In the genomic region with DNA sequence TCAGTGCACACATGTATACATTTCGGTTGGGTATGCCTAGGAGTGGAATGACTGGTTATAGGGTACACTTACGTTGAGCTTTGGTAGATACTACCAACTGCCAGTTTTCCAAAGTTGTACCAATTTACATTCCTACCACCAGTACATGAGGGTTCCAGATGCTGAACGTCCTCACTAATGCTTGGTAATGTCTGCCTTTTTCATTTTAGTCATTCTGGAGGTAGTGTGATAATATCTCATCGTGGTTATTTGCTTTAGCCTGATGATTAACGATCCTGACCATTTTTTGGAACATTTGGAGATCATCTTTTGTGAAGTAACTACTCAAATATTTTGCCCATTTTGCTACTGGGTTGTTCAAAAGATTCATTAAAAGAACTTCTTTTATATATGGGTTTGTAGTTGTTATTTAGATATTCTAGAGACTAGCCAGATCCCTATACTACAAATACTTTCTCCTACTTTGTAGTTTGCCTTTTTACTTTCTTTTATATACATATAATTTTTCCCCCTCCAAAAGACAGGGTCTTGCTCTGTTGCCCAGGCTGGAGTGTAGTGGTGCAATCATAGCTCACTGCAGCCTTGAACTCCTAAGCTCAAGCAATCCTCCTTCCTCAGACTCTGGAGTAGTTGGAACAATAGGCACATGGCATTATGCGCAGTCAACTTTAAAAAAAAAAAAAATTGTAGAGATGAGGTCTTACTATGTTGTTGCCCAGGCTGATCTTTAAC, we compare ENCODE assay signal across 1 cellular context.
TF ChIP-seq lines count a peak whose summit lies in the region.

No MANE protein-coding gene starts in this region.

TF ChIP-seq in SK-N-SH treated with all-trans-retinoic acid at 6 μM for 48 hours, 23 proteins besides CTCF, POLR2A, EP300 and RAD21 (continued from another document):
- TF ChIP-seq TCF4 (CRISPR knock-in tag; IDR thresholded peaks at IDR 0.05; ENCODE audit: borderline replicate concordance) (peak; percentile 57; the same call in 1 of the 2 replicates), ARNTL (CRISPR knock-in tag; IDR thresholded peaks at IDR 0.05; ENCODE audit: borderline replicate concordance, low read depth) (no peak), BACH2 (CRISPR knock-in tag; IDR thresholded peaks at IDR 0.05; ENCODE audit: borderline replicate concordance) (no peak)
